Comparison of ENCODE assay signal across 21 cellular contexts in the genomic region with DNA sequence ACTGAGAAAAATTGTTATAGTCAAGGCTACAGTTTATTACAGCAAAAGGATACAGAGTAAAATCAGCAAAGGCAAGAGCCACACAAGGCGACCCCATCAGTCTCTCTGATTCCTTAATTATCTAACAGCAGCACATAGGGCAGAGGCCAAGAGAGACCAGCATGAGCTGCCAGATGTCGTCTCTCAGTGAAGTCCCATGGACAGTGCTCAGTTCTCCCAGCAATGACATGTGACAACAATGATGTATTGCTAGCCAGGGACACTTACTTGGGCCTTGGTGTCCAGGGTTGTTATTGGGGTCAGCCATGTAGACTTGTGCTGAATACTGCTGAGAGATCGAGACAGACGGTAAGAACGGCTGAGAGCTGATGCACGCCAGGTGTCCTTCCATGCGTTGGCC.
"Had no signal": no experiment of that assay in that cellular context is flagged by ENCODE, and none has a peak within 500 bp of the region (broad histone marks: within the 10 kb centered on the region; RNA-seq: fewer than 3 reads in every experiment).

No MANE protein-coding gene starts in this region.

- ATAC-seq: left cardiac atrium; left lung; natural killer cell; pancreas; sciatic nerve; stimulated activated naive CD8-positive, alpha-beta T cell treated with anti-CD3 and anti-CD28 coated beads, Interleukin-15, amount 100 ng/mL, for 72 hours had no signal

- H3K4me3 ChIP-seq: coronary artery, left lung, pancreas, right atrium auricular region, smooth muscle cell, testis, tibial artery had no signal

- H3K9me3 ChIP-seq: left lung, neutrophil, pancreas, right atrium auricular region, testis, tibial artery had no signal

- H3K36me3 ChIP-seq: pancreas, right atrium auricular region had no signal

- DNase-seq: dermis blood vessel endothelial cell; effector memory CD4-positive, alpha-beta T cell; left cardiac atrium; left lung; natural killer cell; pancreas; stimulated activated CD4-positive, alpha-beta T cell treated with anti-CD3 and anti-CD28 coated beads, Interleukin-12 subunit alpha, Interleukin-12 subunit beta, amount 100 ng/mL, for 4 hours; stimulated activated CD4-positive, alpha-beta T cell treated with anti-CD3 and anti-CD28 coated beads, Interleukin-1b, Interleukin-23, amount 100 ng/mL, for 48 hours; stimulated activated CD4-positive, alpha-beta T cell treated with anti-CD3 and anti-CD28 coated beads, Interleukin-4, amount 100 ng/mL, for 1 hour; stimulated activated CD8-positive, alpha-beta memory T cell treated with anti-CD3 and anti-CD28 coated beads, Interleukin-4, amount 100 ng/mL, for 48 hours; stimulated activated naive CD4-positive, alpha-beta T cell; stimulated activated naive CD8-positive, alpha-beta T cell treated with anti-CD3 and anti-CD28 coated beads, Interleukin-15, amount 100 ng/mL, for 72 hours; testis had no signal

- FAIRE-seq: endometrium, frontal cortex, pancreas had no signal

- H3K27ac ChIP-seq: coronary artery, left lung, neutrophil, pancreas, right atrium auricular region, testis, tibial artery had no signal

- H3K4me1 ChIP-seq: pancreas, tibial artery had no signal

- H3K27me3 ChIP-seq: pancreas, right atrium auricular region, testis, tibial artery had no signal

- H3K4me2 ChIP-seq: smooth muscle cell had no signal
